In the genomic region with DNA sequence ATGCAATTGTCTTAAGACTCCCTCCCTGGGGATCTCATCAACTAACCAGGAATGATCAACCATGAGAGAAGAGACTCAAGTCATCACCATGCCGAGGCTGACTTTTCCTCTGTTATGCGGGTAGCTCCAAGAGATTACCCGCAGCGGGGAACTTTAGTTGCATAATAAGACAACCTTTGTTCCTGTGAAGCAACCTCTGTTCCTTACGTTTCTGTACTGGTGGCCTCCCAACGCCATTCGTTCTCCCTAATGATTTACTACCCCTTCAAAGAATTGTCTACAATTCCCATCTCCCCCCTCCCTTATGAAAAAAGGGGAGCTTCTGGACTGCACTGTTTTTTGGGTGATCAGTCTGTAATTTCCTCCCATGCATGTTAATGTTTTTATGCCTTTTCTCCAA, we compare ENCODE assay signal across 1 cellular context.
TF ChIP-seq lines count a peak whose summit lies in the region.

No MANE protein-coding gene starts in this region.

TF ChIP-seq in HepG2, 621 proteins besides CTCF, POLR2A, EP300 and RAD21 (continued from another document and continues in another):
- TF ChIP-seq, protein P1, sequence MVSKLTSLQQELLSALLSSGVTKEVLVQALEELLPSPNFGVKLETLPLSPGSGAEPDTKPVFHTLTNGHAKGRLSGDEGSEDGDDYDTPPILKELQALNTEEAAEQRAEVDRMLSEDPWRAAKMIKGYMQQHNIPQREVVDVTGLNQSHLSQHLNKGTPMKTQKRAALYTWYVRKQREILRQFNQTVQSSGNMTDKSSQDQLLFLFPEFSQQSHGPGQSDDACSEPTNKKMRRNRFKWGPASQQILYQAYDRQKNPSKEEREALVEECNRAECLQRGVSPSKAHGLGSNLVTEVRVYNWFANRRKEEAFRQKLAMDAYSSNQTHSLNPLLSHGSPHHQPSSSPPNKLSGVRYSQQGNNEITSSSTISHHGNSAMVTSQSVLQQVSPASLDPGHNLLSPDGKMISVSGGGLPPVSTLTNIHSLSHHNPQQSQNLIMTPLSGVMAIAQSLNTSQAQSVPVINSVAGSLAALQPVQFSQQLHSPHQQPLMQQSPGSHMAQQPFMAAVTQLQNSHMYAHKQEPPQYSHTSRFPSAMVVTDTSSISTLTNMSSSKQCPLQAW (CRISPR knock-in tag; IDR thresholded peaks at IDR 0.05), result peak; percentile 54; the same call in 1 of the 2 replicates
- TF ChIP-seq, protein P2, sequence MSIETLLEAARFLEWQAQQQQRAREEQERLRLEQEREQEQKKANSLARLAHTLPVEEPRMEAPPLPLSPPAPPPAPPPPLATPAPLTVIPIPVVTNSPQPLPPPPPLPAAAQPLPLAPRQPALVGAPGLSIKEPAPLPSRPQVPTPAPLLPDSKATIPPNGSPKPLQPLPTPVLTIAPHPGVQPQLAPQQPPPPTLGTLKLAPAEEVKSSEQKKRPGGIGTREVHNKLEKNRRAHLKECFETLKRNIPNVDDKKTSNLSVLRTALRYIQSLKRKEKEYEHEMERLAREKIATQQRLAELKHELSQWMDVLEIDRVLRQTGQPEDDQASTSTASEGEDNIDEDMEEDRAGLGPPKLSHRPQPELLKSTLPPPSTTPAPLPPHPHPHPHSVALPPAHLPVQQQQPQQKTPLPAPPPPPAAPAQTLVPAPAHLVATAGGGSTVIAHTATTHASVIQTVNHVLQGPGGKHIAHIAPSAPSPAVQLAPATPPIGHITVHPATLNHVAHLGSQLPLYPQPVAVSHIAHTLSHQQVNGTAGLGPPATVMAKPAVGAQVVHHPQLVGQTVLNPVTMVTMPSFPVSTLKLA (IDR thresholded peaks at IDR 0.05), result no peak
- TF ChIP-seq STAG1 (CRISPR knock-in tag; IDR thresholded peaks at IDR 0.05) (no peak), CEBPB (IDR thresholded peaks at IDR 0.05; ENCODE audit: borderline replicate concordance, low read depth, low read length) (peak; percentile 96), SETDB1 (CRISPR knock-in tag; IDR thresholded peaks at IDR 0.05; ENCODE audit: borderline replicate concordance) (no peak), TOPORS (CRISPR knock-in tag; IDR thresholded peaks at IDR 0.05) (no peak), ZSCAN9 (CRISPR knock-in tag; IDR thresholded peaks at IDR 0.05; ENCODE audit: borderline replicate concordance) (0 out of 2 replicates have a peak, but pooled peaks have one; percentile 61), ZNF563 (CRISPR knock-in tag; IDR thresholded peaks at IDR 0.05) (no peak), RCOR2 (CRISPR knock-in tag; IDR thresholded peaks at IDR 0.05) (peak; percentile 45; the same call in 1 of the 2 replicates), ZNF644 (CRISPR knock-in tag; IDR thresholded peaks at IDR 0.05; ENCODE audit: low read depth) (peak; percentile 95), ZNF605 (CRISPR knock-in tag; IDR thresholded peaks at IDR 0.05) (peak; percentile 45; the same call in 1 of the 2 replicates), TMF1 (CRISPR knock-in tag; IDR thresholded peaks at IDR 0.05; ENCODE audit: low read depth) (no peak), ZNF260 (CRISPR knock-in tag; IDR thresholded peaks at IDR 0.05; ENCODE audit: borderline replicate concordance, low read depth) (no peak), ZNF772 (CRISPR knock-in tag; IDR thresholded peaks at IDR 0.05) (peak; percentile 54; the same call in 1 of the 2 replicates), REPIN1 (CRISPR knock-in tag; IDR thresholded peaks at IDR 0.05; ENCODE audit: borderline replicate concordance, low read depth) (0 out of 2 replicates have a peak, but pooled peaks have one; percentile 17), ZNF24 (IDR thresholded peaks at IDR 0.05) (peak; percentile 43; the same call in 1 of the 2 replicates), TRIM24 (CRISPR knock-in tag; IDR thresholded peaks at IDR 0.05) (peak; percentile 76), NFYB (CRISPR knock-in tag; IDR thresholded peaks at IDR 0.05) (no peak), PBX2 (CRISPR knock-in tag; IDR thresholded peaks at IDR 0.05) (no peak), ZNF101 (CRISPR knock-in tag; IDR thresholded peaks at IDR 0.05; ENCODE audit: borderline replicate concordance, low read depth) (no peak), HNF4G (IDR thresholded peaks at IDR 0.05; ENCODE audit: borderline replicate concordance, low read depth, low read length) (peak; percentile 100), HNF4G (CRISPR knock-in tag; IDR thresholded peaks at IDR 0.05; ENCODE audit: borderline replicate concordance, low read depth) (peak; percentile 90), MLXIP (CRISPR knock-in tag; IDR thresholded peaks at IDR 0.05; ENCODE audit: borderline replicate concordance) (no peak), HHEX (CRISPR knock-in tag; IDR thresholded peaks at IDR 0.05) (no peak), MIER2 (CRISPR knock-in tag; IDR thresholded peaks at IDR 0.05) (peak; percentile 55; the same call in 1 of the 2 replicates), EHMT2 (IDR thresholded peaks at IDR 0.05; ENCODE audit: borderline replicate concordance, low read depth, low read length) (peak; percentile 79; the same call in 1 of the 2 replicates), BRF2 (CRISPR knock-in tag; IDR thresholded peaks at IDR 0.05) (no peak), ZNF704 (CRISPR knock-in tag; IDR thresholded peaks at IDR 0.05; ENCODE audit: borderline replicate concordance) (no peak), ZMYM4 (CRISPR knock-in tag; IDR thresholded peaks at IDR 0.05) (peak; percentile 77), ZSCAN31 (CRISPR knock-in tag; IDR thresholded peaks at IDR 0.05; ENCODE audit: low read depth) (peak; percentile 76; the same call in 1 of the 2 replicates), TBL1XR1 (IDR thresholded peaks at IDR 0.05; ENCODE audit: borderline replicate concordance, low read length, partially characterized antibody) (peak; percentile 26), ZNF703 (CRISPR knock-in tag; IDR thresholded peaks at IDR 0.05; ENCODE audit: borderline replicate concordance) (no peak), ZNF589 (CRISPR knock-in tag; conservative IDR thresholded peaks at IDR 0.05) (no peak), ZNF614 (CRISPR knock-in tag; IDR thresholded peaks at IDR 0.05; ENCODE audit: borderline replicate concordance) (0 out of 2 replicates have a peak, but pooled peaks have one; percentile 64), HNRNPLL (IDR thresholded peaks at IDR 0.05; ENCODE audit: low read depth, low read length, poor library complexity, severe bottlenecking) (no peak), GFI1 (CRISPR knock-in tag; IDR thresholded peaks at IDR 0.05; ENCODE audit: borderline replicate concordance) (0 out of 2 replicates have a peak, but pooled peaks have one; percentile 26), ONECUT2 (CRISPR knock-in tag; IDR thresholded peaks at IDR 0.05) (no peak), ZMYM3 (CRISPR knock-in tag; IDR thresholded peaks at IDR 0.05) (0 out of 2 replicates have a peak, but pooled peaks have one; percentile 1), NR2F1 (CRISPR knock-in tag; IDR thresholded peaks at IDR 0.05) (0 out of 4 replicates have a peak, but pooled peaks of 1 of the 2 experiments have one; percentile 34), PAWR (CRISPR knock-in tag; IDR thresholded peaks at IDR 0.05; ENCODE audit: borderline replicate concordance) (no peak)
- TF ChIP-seq, protein P3, sequence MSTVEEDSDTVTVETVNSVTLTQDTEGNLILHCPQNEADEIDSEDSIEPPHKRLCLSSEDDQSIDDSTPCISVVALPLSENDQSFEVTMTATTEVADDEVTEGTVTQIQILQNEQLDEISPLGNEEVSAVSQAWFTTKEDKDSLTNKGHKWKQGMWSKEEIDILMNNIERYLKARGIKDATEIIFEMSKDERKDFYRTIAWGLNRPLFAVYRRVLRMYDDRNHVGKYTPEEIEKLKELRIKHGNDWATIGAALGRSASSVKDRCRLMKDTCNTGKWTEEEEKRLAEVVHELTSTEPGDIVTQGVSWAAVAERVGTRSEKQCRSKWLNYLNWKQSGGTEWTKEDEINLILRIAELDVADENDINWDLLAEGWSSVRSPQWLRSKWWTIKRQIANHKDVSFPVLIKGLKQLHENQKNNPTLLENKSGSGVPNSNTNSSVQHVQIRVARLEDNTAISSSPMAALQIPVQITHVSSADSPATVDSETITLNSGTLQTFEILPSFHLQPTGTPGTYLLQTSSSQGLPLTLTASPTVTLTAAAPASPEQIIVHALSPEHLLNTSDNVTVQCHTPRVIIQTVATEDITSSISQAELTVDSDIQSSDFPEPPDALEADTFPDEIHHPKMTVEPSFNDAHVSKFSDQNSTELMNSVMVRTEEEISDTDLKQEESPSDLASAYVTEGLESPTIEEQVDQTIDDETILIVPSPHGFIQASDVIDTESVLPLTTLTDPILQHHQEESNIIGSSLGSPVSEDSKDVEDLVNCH (CRISPR knock-in tag; IDR thresholded peaks at IDR 0.05), result no peak
- TF ChIP-seq, protein P4, sequence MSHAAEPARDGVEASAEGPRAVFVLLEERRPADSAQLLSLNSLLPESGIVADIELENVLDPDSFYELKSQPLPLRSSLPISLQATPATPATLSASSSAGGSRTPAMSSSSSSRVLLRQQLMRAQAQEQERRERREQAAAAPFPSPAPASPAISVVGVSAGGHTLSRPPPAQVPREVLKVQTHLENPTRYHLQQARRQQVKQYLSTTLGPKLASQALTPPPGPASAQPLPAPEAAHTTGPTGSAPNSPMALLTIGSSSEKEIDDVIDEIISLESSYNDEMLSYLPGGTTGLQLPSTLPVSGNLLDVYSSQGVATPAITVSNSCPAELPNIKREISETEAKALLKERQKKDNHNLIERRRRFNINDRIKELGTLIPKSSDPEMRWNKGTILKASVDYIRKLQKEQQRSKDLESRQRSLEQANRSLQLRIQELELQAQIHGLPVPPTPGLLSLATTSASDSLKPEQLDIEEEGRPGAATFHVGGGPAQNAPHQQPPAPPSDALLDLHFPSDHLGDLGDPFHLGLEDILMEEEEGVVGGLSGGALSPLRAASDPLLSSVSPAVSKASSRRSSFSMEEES (CRISPR knock-in tag; IDR thresholded peaks at IDR 0.05), result no peak
